13 cellular contexts compared by ENCODE assay signal in the genomic region with DNA sequence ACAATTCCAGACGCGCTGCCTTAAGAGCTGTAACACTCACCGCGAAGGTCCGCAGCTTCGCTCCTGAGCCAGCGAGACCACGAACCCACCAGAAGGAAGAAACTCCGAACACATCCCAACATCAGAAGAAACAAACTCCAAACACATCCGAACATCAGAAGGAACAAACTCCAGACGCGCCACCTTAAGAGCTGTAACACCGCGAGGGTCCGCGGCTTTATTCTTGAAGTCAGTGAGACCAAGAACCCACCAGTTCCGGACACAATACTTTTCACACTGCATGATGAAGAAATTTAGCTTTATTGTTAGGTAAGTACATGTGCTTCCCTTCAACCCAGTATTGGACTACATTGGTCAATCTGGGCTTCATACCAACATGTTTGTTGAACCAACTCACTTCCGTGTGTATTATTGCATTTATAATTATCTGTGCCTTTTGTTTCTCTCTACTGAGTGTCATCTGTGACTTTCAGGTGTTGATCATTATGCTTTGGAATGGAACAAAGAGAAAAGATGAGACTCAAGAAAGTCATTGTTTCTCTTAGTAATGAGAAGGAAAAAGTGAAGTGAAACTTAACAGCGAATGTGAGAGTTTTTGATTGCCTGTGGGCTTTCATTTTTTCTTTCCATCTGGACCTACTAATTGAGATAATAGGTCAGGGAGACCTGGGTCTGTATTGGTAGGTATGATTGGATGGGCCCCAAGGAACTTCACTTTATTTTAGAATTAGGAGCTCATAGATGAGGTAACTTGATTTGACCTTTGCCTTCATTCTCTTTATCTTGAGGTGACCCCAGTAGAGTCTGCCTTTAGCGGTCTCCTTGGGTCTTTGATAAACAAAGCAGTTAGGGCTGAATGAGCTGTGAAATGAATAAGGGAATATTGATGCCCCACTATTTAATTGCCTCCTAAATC.
A peak's percentile ranks its signal among the peaks of the same experiment; 100 is the strongest.
DNase-seq lines count a peak whose midpoint lies in the region; ATAC-seq lines count a peak whose summit lies in the region.
"Had no signal": no experiment of that assay in that cellular context is flagged by ENCODE, and none has a peak within 500 bp of the region (broad histone marks: within the 10 kb centered on the region; RNA-seq: fewer than 3 reads in every experiment).

No MANE protein-coding gene starts in this region.

- ATAC-seq in GM18511 (IDR thresholded peaks at IDR 0.05; ENCODE audit: unreplicated experiment) (peak; percentile 91), GM21360 (IDR thresholded peaks at IDR 0.05; ENCODE audit: unreplicated experiment) (peak; percentile 98), HG02943 (IDR thresholded peaks at IDR 0.05; ENCODE audit: low read depth, unreplicated experiment) (peak; percentile 86), HG03575 (IDR thresholded peaks at IDR 0.05; ENCODE audit: extremely low read depth, insufficient number of reproducible peaks, low FRiP score, unreplicated experiment) (peak; percentile 99), left ventricle myocardium superior (no peak)
- ATAC-seq: left cardiac atrium had no signal

- intact Hi-C loops in left ventricle myocardium superior (cut with micrococcal nuclease) = no loop called here

- in situ Hi-C loops in KBM-7 (cut with MboI; ENCODE audit: low pct_unique_long_range_greater_than_20kb, low sequenced_read_pairs) = no loop called here

- no peak for DNase-seq in KBM-7
- no peak for DNase-seq in COR-L47 (lab: John Stamatoyannopoulos, UW)
- DNase-seq in left ventricle myocardium superior = no peak
- no peak for DNase-seq in HUDEP-2 (lab: John Stamatoyannopoulos, UW; ENCODE audit: unreplicated experiment in 76 of 76)
- DNase-seq: activated gamma-delta T cell; left cardiac atrium; NCI-H187 treated with DMSO at 0.1 percent for 48 hours; Peyer's patch; stimulated activated CD4-positive, alpha-beta T cell treated with anti-CD3 and anti-CD28 coated beads, Interleukin-4, amount 100 ng/mL, for 1 hour had no signal
